13 cellular contexts compared by ENCODE assay signal in genomic region chr12:120928864-120929652, GRCh38. TPM values are rescaled to one million over a fixed set of nuclear protein-coding genes. Genes with fewer than 3 reads are reported as not detected.
A peak's percentile ranks its signal among the peaks of the same experiment; 100 is the strongest.
DNase-seq lines count a peak whose midpoint lies in the region; ATAC-seq, FAIRE-seq and TF ChIP-seq lines count a peak whose summit lies in the region.
"Had no signal": no experiment of that assay in that cellular context is flagged by ENCODE, and none has a peak within 500 bp of the region (broad histone marks: within the 10 kb centered on the region; RNA-seq: fewer than 3 reads in every experiment).

No MANE protein-coding gene starts in this region.

- H3K27ac ChIP-seq in HUES64 (ENCODE audit: low read depth, low read length) (peak overlapping the region; percentile 59; the same call in 1 of the 2 replicates), H1 (ENCODE audit: low read depth, low read length) (peak overlapping the region; percentile 88)
- H3K27ac ChIP-seq: BLaER1 treated with 17β-estradiol and CSF1 and Interleukin-3, amounts not matched to agents 10 nM and 100 nM had no signal

- no peak overlapping the region for H2BK120ac ChIP-seq in H1 (replicated peaks; ENCODE audit: low read depth, low read length)

- H3K14ac ChIP-seq in H1 (ENCODE audit: insufficient read length), result no peak overlapping the region

- CTCF ChIA-PET in H1 (lab: Charles Lee; ENCODE audit: partially characterized antibody), result interaction anchor here (1.0 to 1.8 kb wide), 3 partner anchors 11 to 77 kb away, joined by 3 to 5 read pairs (median 4); no protein-coding TSS in a partner anchor

- H3K9me3 ChIP-seq in HUES64 (ENCODE audit: insufficient read depth, low read depth, low read length) (no peaks in the 10 kb centered on the region), H1 (ENCODE audit: insufficient read depth in 2 of 2, low read depth in 1 of 2, low read length in 1 of 2) (no peaks in the 10 kb centered on the region)

- peak overlapping the region; percentile 19 for H4K5ac ChIP-seq in H1 (ENCODE audit: insufficient read length, low read depth, low read length)

- H3K4me1 ChIP-seq in HUES64 (ENCODE audit: insufficient read depth, low read length) (peaks cover 20% of the 10 kb centered on the region), H1 (replicated peaks in 1 of 4; ENCODE audit: control insufficient read depth in 3 of 4, insufficient read depth in 4 of 4, low read length in 3 of 4) (peaks cover 0 to 18% (median 11%) of the 10 kb centered on the region in 4 experiments; a peak in 6 of 7 replicates)

- H3K56ac ChIP-seq in H1 (replicated peaks; ENCODE audit: insufficient read length, low read depth, low read length), result no peak overlapping the region

- H4K91ac ChIP-seq in H1 (replicated peaks; ENCODE audit: insufficient read length, low read length), result peak overlapping the region; percentile 45

- H3K27me3 ChIP-seq in HUES64 (ENCODE audit: insufficient read depth, low read length) (no peaks in the 10 kb centered on the region), H1 (replicated peaks in 1 of 4; ENCODE audit: control insufficient read depth in 3 of 4, extremely low read depth in 1 of 4, insufficient read depth in 3 of 4, low read length in 3 of 4) (no peaks in the 10 kb centered on the region)
- H3K27me3 ChIP-seq: BLaER1 treated with 17β-estradiol and CSF1 and Interleukin-3, amounts not matched to agents 10 nM and 100 nM had no signal

- H3K4me3 Mint-ChIP-seq in mesothelial cell of epicardium (peak overlapping the region; percentile 34), nephron progenitor cell (no peak overlapping the region)

- H3K4ac ChIP-seq in H1 (replicated peaks; ENCODE audit: insufficient read length, low read depth, low read length), result no peak overlapping the region

- 77% methylated on average over 13 of the region's 13 CpGs for WGBS in HUES64
- WGBS in H1 (ENCODE audit: extremely low coverage in 1 of 2, insufficient coverage in 1 of 2, insufficient read length in 1 of 2, insufficient replicate concordance in 2 of 2, low coverage in 1 of 2, low lambda C conversion rate in 2 of 2, missing lambda C conversion rate in 1 of 2), 2 experiments, result 51% methylated on average over 13 of the region's 13 CpGs; no CpG with 5 or more reads in 1 of the 2 experiments

- H4K8ac ChIP-seq in H1 (ENCODE audit: extremely low read depth, insufficient read depth, low read length), result peak overlapping the region; percentile 45; the same call in 1 of the 2 replicates

- H3K79me2 ChIP-seq in H1 (ENCODE audit: control insufficient read depth in 1 of 2, insufficient read depth in 2 of 2, low read length in 2 of 2), result no peaks in the 10 kb centered on the region

- no peak; a peak in 1 of 3 replicates for TF ChIP-seq POLR2A in H1 (IDR thresholded peaks at IDR 0.05; ENCODE audit: control extremely low read depth in 1 of 2, low read depth in 2 of 2, low read length in 2 of 2)

- H3K9me3 Mint-ChIP-seq in mesothelial cell of epicardium (no peaks in the 10 kb centered on the region), nephron progenitor cell (no peaks in the 10 kb centered on the region)

- H4K20me1 ChIP-seq in H1 (replicated peaks in 1 of 2; ENCODE audit: control insufficient read depth in 1 of 2, insufficient read depth in 2 of 2, low read length in 2 of 2), result no peaks in the 10 kb centered on the region
- H4K20me1 ChIP-seq: BLaER1 treated with 17β-estradiol and CSF1 and Interleukin-3, amounts not matched to agents 10 nM and 100 nM had no signal

- POLR2A ChIA-PET in H1 (lab: Charles Lee; ENCODE audit: partially characterized antibody), result interaction anchor here (0.6 to 1.1 kb wide), 3 partner anchors 23 to 180 kb away, joined by 3 to 5 read pairs (median 3); no protein-coding TSS in a partner anchor

- no peak for TF ChIP-seq CTCF in H1 (IDR thresholded peaks at IDR 0.05; ENCODE audit: control extremely low read depth in 1 of 3, insufficient read depth in 1 of 3, low read depth in 1 of 3, low read length in 3 of 3)
- TF ChIP-seq CTCF in mesothelial cell of epicardium (IDR thresholded peaks at IDR 0.05; ENCODE audit: unreplicated experiment), result no peak
- TF ChIP-seq CTCF in nephron progenitor cell (IDR thresholded peaks at IDR 0.05), result no peak

- no peak overlapping the region for H3K23ac ChIP-seq in H1 (ENCODE audit: insufficient read length)

- ATAC-seq in GM19023 (IDR thresholded peaks at IDR 0.05; ENCODE audit: unreplicated experiment), result no peak

- H3K9ac ChIP-seq in HUES64 (ENCODE audit: low read depth, low read length) (peak overlapping the region; percentile 62), H1 (replicated peaks in 1 of 4; ENCODE audit: extremely low read depth in 1 of 4, low read depth in 3 of 4, low read length in 3 of 4) (peak overlapping the region in 2 of 4 experiments; percentile 29 to 45; a peak in 3 of 7 replicates)
- H3K9ac ChIP-seq: BLaER1 treated with 17β-estradiol and CSF1 and Interleukin-3, amounts not matched to agents 10 nM and 100 nM had no signal

- no peaks in the 10 kb centered on the region for H3K36me3 Mint-ChIP-seq in mesothelial cell of epicardium
- H3K36me3 Mint-ChIP-seq in nephron progenitor cell (ENCODE audit: low read depth), result no peaks in the 10 kb centered on the region

- H3K36me3 ChIP-seq in HUES64 (ENCODE audit: insufficient read depth, low read length) (no peaks in the 10 kb centered on the region), H1 (ENCODE audit: control insufficient read depth in 2 of 4, insufficient read depth in 4 of 4, low read length in 3 of 4) (no peaks in the 10 kb centered on the region)
- H3K36me3 ChIP-seq: BLaER1 treated with 17β-estradiol and CSF1 and Interleukin-3, amounts not matched to agents 10 nM and 100 nM had no signal

- no peaks in the 10 kb centered on the region for H3K27me3 Mint-ChIP-seq in mesothelial cell of epicardium (ENCODE audit: low read depth)
- peaks cover 3% of the 10 kb centered on the region for H3K27me3 Mint-ChIP-seq in nephron progenitor cell (ENCODE audit: low read depth, poor library complexity)

- H3K4me1 Mint-ChIP-seq in mesothelial cell of epicardium, result peaks cover 8% of the 10 kb centered on the region
- H3K4me1 Mint-ChIP-seq in nephron progenitor cell, result peaks cover 16% of the 10 kb centered on the region

- H2AFZ ChIP-seq in H1 (ENCODE audit: low read length), result peak overlapping the region; percentile 95

- H2BK5ac ChIP-seq in H1 (ENCODE audit: low read depth, low read length), result peak overlapping the region; percentile 82; the same call in 1 of the 2 replicates

- no peaks in the 10 kb centered on the region for H3K79me1 ChIP-seq in H1 (ENCODE audit: low read depth, low read length)

- no peak overlapping the region for H3K4me3 ChIP-seq in HUES64 (ENCODE audit: low read length)
- peak overlapping the region in 3 of 4 experiments; percentile 23 to 42 (median 26); a peak in 4 of 8 replicates for H3K4me3 ChIP-seq in H1 (ENCODE audit: extremely low read depth in 1 of 4, insufficient read depth in 2 of 4, low read depth in 3 of 4, low read length in 4 of 4)
- H3K4me3 ChIP-seq: BLaER1 treated with 17β-estradiol and CSF1 and Interleukin-3, amounts not matched to agents 10 nM and 100 nM had no signal

- peak overlapping the region; percentile 36 to 67 for H3K4me2 ChIP-seq in H1 (ENCODE audit: insufficient read depth in 1 of 2, low read depth in 2 of 2, low read length in 2 of 2)
- H3K4me2 ChIP-seq: BLaER1 treated with 17β-estradiol and CSF1 and Interleukin-3, amounts not matched to agents 10 nM and 100 nM had no signal

- DNase-seq in COLO668 (lab: John Stamatoyannopoulos, UW; ENCODE audit: unreplicated experiment) (peak; percentile 61), H1 (ENCODE audit: low read depth in 1 of 2, low spot score in 2 of 2) (peak in 1 of 2 experiments; percentile 66), mesothelial cell of epicardium (ENCODE audit: low spot score in 2 of 2, unreplicated experiment in 2 of 2) (peak; percentile 51 to 74), nephron progenitor cell (no peak), cerebellar nuclear complex (lab: John Stamatoyannopoulos, UW) (no peak)
- DNase-seq in stimulated activated CD4-positive, alpha-beta T cell treated with anti-CD3 and anti-CD28 coated beads, Interleukin-4, amount 100 ng/mL, for 24 hours, result no peak
- DNase-seq: MM.1S had no signal

- TF ChIP-seq RAD21 in H1 (IDR thresholded peaks at IDR 0.05 in 1 of 2, conservative IDR thresholded peaks at IDR 0.05 in 1 of 2; ENCODE audit: low read depth in 2 of 2, low read length in 2 of 2), result 0 out of 4 replicates have a peak, but pooled peaks of 1 of the 2 experiments have one; percentile 11

- H2AK5ac ChIP-seq in H1 (ENCODE audit: low read depth, low read length), result no peak overlapping the region

- no peak for TF ChIP-seq EP300 in H1 (IDR thresholded peaks at IDR 0.05; ENCODE audit: borderline replicate concordance in 1 of 2, low read depth in 2 of 2, low read length in 2 of 2)

- no peaks in the 10 kb centered on the region for H3K23me2 ChIP-seq in H1 (ENCODE audit: low read depth, low read length)

- no peak for FAIRE-seq in H1 (lab: Jason Lieb, UNC)
- FAIRE-seq: H54 had no signal

- H3K18ac ChIP-seq in H1 (ENCODE audit: extremely low read depth, low read length), result peak overlapping the region; percentile 10

- H2BK15ac ChIP-seq in H1 (ENCODE audit: low read length), result peak overlapping the region; percentile 65; the same call in 1 of the 2 replicates

- peak overlapping the region; percentile 85 for H3K27ac Mint-ChIP-seq in mesothelial cell of epicardium
- H3K27ac Mint-ChIP-seq in nephron progenitor cell, result no peak overlapping the region

- peak overlapping the region; percentile 68; the same call in 1 of the 2 replicates for H2BK12ac ChIP-seq in H1 (ENCODE audit: low read depth, low read length)

- peak overlapping the region; percentile 21; the same call in 1 of the 2 replicates for H2BK20ac ChIP-seq in H1 (ENCODE audit: low read length)

RNA-seq across cellular contexts. Expression of gene SPPL3, which starts 24.9 kb away (rescaled TPM):
- 36.2 TPM for polyA plus RNA-seq in HUES64 (2013, experiment 1 of 2)
- 41.3 TPM for polyA plus RNA-seq in HUES64 (2013, experiment 2 of 2)
- 43.5 and 48.4 TPM in 2 replicates for total RNA-seq in H1 (2021; fragmentation: NEBNext Ultra II Directional; extraction: Animal tissue kit (Norgen Biotek cat#: 25700))
- polyA plus RNA-seq in H1 (2011; rRNA removed), result 27.3 and 30.1 TPM in 2 replicates
- polyA plus RNA-seq in H1 (2011; cell fraction: cytosol; rRNA removed), result 16.2 TPM
- polyA plus RNA-seq in H1 (2011; cell fraction: nucleus; rRNA removed), result 21.4 TPM
- 18.0 to 27.9 TPM (median 20.8 TPM) in 4 replicates for polyA plus RNA-seq in H1 (2012, experiment 1 of 2)
- 19.8 TPM for polyA plus RNA-seq in H1 (2012, experiment 2 of 2)
- polyA plus RNA-seq in H1 (2013, experiment 1 of 2), result 59.0 TPM
- 59.1 TPM for polyA plus RNA-seq in H1 (2013, experiment 2 of 2)
- polyA minus RNA-seq in H1 (2011; rRNA and poly(A)+ RNA removed), result 26.9 and 33.5 TPM in 2 replicates
- polyA minus RNA-seq in H1 (2011; cell fraction: cytosol; rRNA and poly(A)+ RNA removed), result 20.8 TPM
- 23.9 TPM for polyA minus RNA-seq in H1 (2011; cell fraction: nucleus; rRNA and poly(A)+ RNA removed)
- total RNA-seq in mesothelial cell of epicardium, result 75.6 to 83.4 TPM (median 79.8 TPM) in 3 replicates

RNA-seq across cellular contexts. Expression of gene HNF1A, which starts 49.3 kb away (rescaled TPM):
- polyA plus RNA-seq in HUES64 (2013, experiment 1 of 2), result not detected
- not detected for polyA plus RNA-seq in HUES64 (2013, experiment 2 of 2)
- total RNA-seq in H1 (2021; fragmentation: NEBNext Ultra II Directional; extraction: Animal tissue kit (Norgen Biotek cat#: 25700)), result not detected in 2 replicates
- polyA plus RNA-seq in H1 (2011; rRNA removed), result 0.02 TPM in 1 of 2 replicates, not detected in the other
- polyA plus RNA-seq in H1 (2011; cell fraction: cytosol; rRNA removed), result 0.08 TPM
- polyA plus RNA-seq in H1 (2011; cell fraction: nucleus; rRNA removed), result not detected
- polyA plus RNA-seq in H1 (2012, experiment 1 of 2), result 0.50 TPM in 1 of 4 replicates, not detected in the others
- polyA plus RNA-seq in H1 (2012, experiment 2 of 2), result not detected
- polyA plus RNA-seq in H1 (2013, experiment 1 of 2), result 0.02 TPM
- polyA plus RNA-seq in H1 (2013, experiment 2 of 2), result not detected
- not detected in 2 replicates for polyA minus RNA-seq in H1 (2011; rRNA and poly(A)+ RNA removed)
- not detected for polyA minus RNA-seq in H1 (2011; cell fraction: cytosol; rRNA and poly(A)+ RNA removed)
- not detected for polyA minus RNA-seq in H1 (2011; cell fraction: nucleus; rRNA and poly(A)+ RNA removed)
- total RNA-seq in mesothelial cell of epicardium, result not detected in 3 replicates
- total RNA-seq: T-helper 2 cell treated with Interferon-gamma antibody and Interleukin-4, amounts not matched to agents 100 ng/mL and 5 ng/mL, for 36 hours; temporal lobe had no signal

Comparison
In these comparisons a context has a peak if more than half of its experiments do, and no peak if none do; other contexts are left out.
1. DNase-seq: peak in COLO668 (single experiment) and mesothelial cell of epicardium (2 of 2); none in stimulated activated CD4-positive, alpha-beta T cell treated with anti-CD3 and anti-CD28 coated beads, Interleukin-4, amount 100 ng/mL, for 24 hours (single experiment), nephron progenitor cell (single experiment) and cerebellar nuclear complex (0 of 2).